ENCODE assay signal across 19 cellular contexts in the genomic region with DNA sequence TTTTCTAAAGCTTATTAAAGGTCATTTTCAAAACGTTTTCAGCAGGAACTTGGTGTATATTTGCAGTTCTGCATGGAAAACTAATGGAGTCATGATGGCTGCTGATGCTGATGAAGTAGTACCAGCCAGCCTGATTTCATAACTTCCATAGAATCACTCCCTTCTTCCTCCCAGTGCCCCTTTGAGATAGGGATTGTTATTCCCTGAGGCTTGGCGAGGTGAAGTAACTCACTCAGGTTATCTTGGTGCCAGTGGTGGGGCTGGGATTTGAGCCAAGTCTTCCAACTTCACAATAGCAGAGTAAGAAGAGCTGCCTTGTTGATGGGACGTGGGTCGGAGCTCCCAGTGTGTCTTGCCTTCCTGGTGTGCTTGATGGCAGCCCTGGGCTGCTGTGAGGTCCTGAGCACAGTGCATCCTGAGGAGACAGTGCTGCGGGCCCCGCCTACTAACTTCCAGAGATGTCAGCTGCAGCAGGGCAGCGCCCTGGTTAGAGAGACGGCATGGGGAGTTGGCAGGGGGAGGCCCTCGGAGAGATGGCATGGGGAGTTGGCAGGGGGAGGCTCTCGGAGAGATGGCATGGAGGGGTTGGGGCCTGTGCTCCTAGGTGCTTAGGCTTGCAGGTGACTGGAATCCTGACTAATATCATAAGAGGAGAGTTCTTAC.
DNase-seq lines count a peak whose midpoint lies in the region; ATAC-seq and TF ChIP-seq lines count a peak whose summit lies in the region.
"Had no signal": no experiment of that assay in that cellular context is flagged by ENCODE, and none has a peak within 500 bp of the region (broad histone marks: within the 10 kb centered on the region; RNA-seq: fewer than 3 reads in every experiment).

No MANE protein-coding gene starts in this region.

- no peaks in the 10 kb centered on the region for H3F3A ChIP-seq in MM.1S (ENCODE audit: insufficient read depth, low read length)

- DNase-seq in A673 (ENCODE audit: low spot score) (no peak), BE2C (peak; percentile 50), MM.1S (no peak), fibroblast of pulmonary artery (ENCODE audit: low read depth) (peak; percentile 12), SKM-1 (lab: John Stamatoyannopoulos, UW; ENCODE audit: unreplicated experiment) (no peak), psoas muscle (no peak)
- DNase-seq: AML-193; Caco-2; CD4-positive, CD25-positive, alpha-beta regulatory T cell; DMS153; EL; NCI-H1694 treated with DMSO at 0.1 percent for 48 hours; NCI-H2171; NCI-H774; PC-9; T-helper 17 cell had no signal

- H3K4me1 ChIP-seq in A673 (ENCODE audit: insufficient read depth, low read length, poor library complexity, severe bottlenecking) = peaks cover 41% of the 10 kb centered on the region
- peaks cover 21% of the 10 kb centered on the region for H3K4me1 ChIP-seq in BE2C
- peaks cover 17% of the 10 kb centered on the region for H3K4me1 ChIP-seq in MM.1S (ENCODE audit: low read length)
- no peaks in the 10 kb centered on the region for H3K4me1 ChIP-seq in psoas muscle
- H3K4me1 ChIP-seq: Caco-2 had no signal

- no peak overlapping the region for H3K4me2 ChIP-seq in MM.1S (ENCODE audit: low read depth, low read length)
- H3K4me2 ChIP-seq: PC-9 had no signal

- H3K9me3 ChIP-seq in A673 (ENCODE audit: low read depth, low read length, poor library complexity, severe bottlenecking) = no peaks in the 10 kb centered on the region
- H3K9me3 ChIP-seq in BE2C = 0 out of 2 replicates have a peak, but pooled peaks cover under 1% of the 10 kb centered on the region
- no peaks in the 10 kb centered on the region for H3K9me3 ChIP-seq in MM.1S (replicated peaks; ENCODE audit: insufficient read depth, low read length)
- H3K9me3 ChIP-seq in psoas muscle = no peaks in the 10 kb centered on the region
- H3K9me3 ChIP-seq: Caco-2 had no signal

- POLR2A ChIA-PET in A673 (lab: Charles Lee; ENCODE audit: low non-redundant PET) = no interaction called here

- TF ChIP-seq CTCF in A673 (conservative IDR thresholded peaks at IDR 0.05; ENCODE audit: low read depth, low read length) (no peak), BE2C (IDR thresholded peaks at IDR 0.05; ENCODE audit: low read depth, low read length) (no peak), MM.1S (IDR thresholded peaks at IDR 0.05; ENCODE audit: low read length) (no peak), fibroblast of pulmonary artery (IDR thresholded peaks at IDR 0.05; ENCODE audit: low read length, missing control alignments) (no peak), psoas muscle (IDR thresholded peaks at IDR 0.05) (no peak)

- H3K4me3 ChIP-seq in A673 (ENCODE audit: low read depth, low read length, poor library complexity, severe bottlenecking) (no peak overlapping the region), BE2C (ENCODE audit: low read depth, low read length) (no peak overlapping the region), MM.1S (ENCODE audit: low read length) (no peak overlapping the region), fibroblast of pulmonary artery (replicated peaks; ENCODE audit: low read depth, low read length) (no peak overlapping the region), psoas muscle (no peak overlapping the region)
- H3K4me3 ChIP-seq: GM12878, K562, PC-9 had no signal

- no peaks in the 10 kb centered on the region for H3K79me2 ChIP-seq in MM.1S (ENCODE audit: low read length)

- intact Hi-C loops in A673 (cut with micrococcal nuclease; ENCODE audit: unreplicated experiment) (loop anchor here (10.0 kb wide), 1 partner anchor 91 kb away; a partner anchor contains a TSS), psoas muscle (cut with DNase I) (no loop called here)

- H3K36me3 ChIP-seq in A673 (ENCODE audit: insufficient read depth, low read length, poor library complexity, severe bottlenecking) (no peaks in the 10 kb centered on the region), BE2C (peaks cover 6% of the 10 kb centered on the region), MM.1S (replicated peaks; ENCODE audit: insufficient read depth, low read length) (no peaks in the 10 kb centered on the region), psoas muscle (ENCODE audit: insufficient read depth in 1 of 2, low read depth in 1 of 2) (no peaks in the 10 kb centered on the region)

- H2AFZ ChIP-seq in MM.1S (ENCODE audit: low read length) = 0 out of 2 replicates have a peak overlapping the region, but pooled peaks have one; percentile 23
- H2AFZ ChIP-seq: PC-9 had no signal

- H4K20me1 ChIP-seq in MM.1S (ENCODE audit: insufficient read depth, low read length) = no peaks in the 10 kb centered on the region

- CTCF ChIA-PET in A673 (lab: Charles Lee) = no interaction called here

- 46 to 51% (median 48%) methylated on average over 10 of the region's 10 CpGs for WGBS in psoas muscle, 3 donors

- H3K27me3 ChIP-seq in A673 (replicated peaks; ENCODE audit: insufficient read depth, low read depth, low read length, poor library complexity) (no peaks in the 10 kb centered on the region), BE2C (no peaks in the 10 kb centered on the region), MM.1S (replicated peaks; ENCODE audit: insufficient read depth, low read length) (no peaks in the 10 kb centered on the region), psoas muscle (ENCODE audit: insufficient read depth in 3 of 3, low read length in 2 of 3) (peaks cover 0 to 2% (median 0%) of the 10 kb centered on the region in 3 donors)

- H3K9ac ChIP-seq in MM.1S (ENCODE audit: low read length) = no peak overlapping the region

- no peaks in the 10 kb centered on the region for H3K9me2 ChIP-seq in MM.1S (replicated peaks; ENCODE audit: insufficient read depth, low read length)

- ATAC-seq in psoas muscle = no peak
- ATAC-seq in GM18909 (IDR thresholded peaks at IDR 0.05; ENCODE audit: poor library complexity, unreplicated experiment) = no peak
- ATAC-seq: K562, T-helper 17 cell had no signal

- no TSS peak for BruUV-seq in A673 (replicated peaks; lab: Mats Ljungman, UMichigan)

- peak overlapping the region; percentile 89 for H3K27ac ChIP-seq in A673 (ENCODE audit: low read depth, low read length, poor library complexity, severe bottlenecking)
- no peak overlapping the region for H3K27ac ChIP-seq in MM.1S (ENCODE audit: low read length)
- H3K27ac ChIP-seq in psoas muscle = no peak overlapping the region
- H3K27ac ChIP-seq: PC-9 had no signal

Comparison
In these comparisons a context has a peak if more than half of its experiments do, and no peak if none do; other contexts are left out.
1. DNase-seq: peak in BE2C (single experiment) and fibroblast of pulmonary artery (single experiment); none in A673 (single experiment), MM.1S (single experiment), SKM-1 (single experiment) and psoas muscle (0 of 2).